Comparison of ENCODE assay signal across 22 cellular contexts in the genomic region with DNA sequence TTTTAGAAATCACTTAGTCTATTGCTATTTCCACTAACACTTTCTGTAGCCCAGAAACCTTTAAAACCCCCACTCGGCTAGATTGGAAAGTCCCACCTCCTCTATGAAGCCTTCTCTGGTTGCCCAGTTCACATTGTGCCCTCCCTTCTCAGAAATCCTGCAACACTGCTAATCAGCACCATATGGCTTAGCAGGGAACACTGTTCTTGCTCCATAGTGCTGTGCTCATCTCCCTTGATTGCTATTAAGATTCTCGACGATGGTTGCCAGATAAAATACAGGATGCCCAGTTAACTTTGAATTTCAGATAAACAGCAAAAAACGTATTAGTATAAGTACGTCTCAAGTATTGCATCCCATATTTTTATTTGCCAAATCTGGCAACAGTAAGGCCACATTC. TPM values are rescaled to one million over a fixed set of nuclear protein-coding genes. Genes with fewer than 3 reads are reported as not detected.
DNase-seq lines count a peak whose midpoint lies in the region; ATAC-seq and TF ChIP-seq lines count a peak whose summit lies in the region.
"Had no signal": no experiment of that assay in that cellular context is flagged by ENCODE, and none has a peak within 500 bp of the region (broad histone marks: within the 10 kb centered on the region; RNA-seq: fewer than 3 reads in every experiment).

No MANE protein-coding gene starts in this region.

- H3K4me3 Mint-ChIP-seq in nephron: no peak overlapping the region
- no peak overlapping the region for H3K4me3 Mint-ChIP-seq in activated CD8-positive, alpha-beta T cell treated with anti-CD3 and anti-CD28 coated beads for 36 hours
- H3K4me3 Mint-ChIP-seq: activated CD4-positive, alpha-beta memory T cell treated with anti-CD3 and anti-CD28 coated beads, Interleukin-2, amount 10 ng/mL, durations not matched to agents 7 days and 5 days; activated T-cell treated with anti-CD3 and anti-CD28 coated beads, Interleukin-2, amount 50 U/mL, for 24 hours; neural progenitor cell had no signal

- no peak for ATAC-seq in activated CD8-positive, alpha-beta T cell treated with anti-CD3 and anti-CD28 coated beads for 36 hours

- TF ChIP-seq CTCF in AG09319 (IDR thresholded peaks at IDR 0.05; ENCODE audit: low read depth, low read length) (no peak), nephron (IDR thresholded peaks at IDR 0.05; ENCODE audit: unreplicated experiment in 3 of 3) (no peak)
- no peak for TF ChIP-seq CTCF in activated CD8-positive, alpha-beta T cell treated with anti-CD3 and anti-CD28 coated beads for 36 hours (IDR thresholded peaks at IDR 0.05)

- intact Hi-C loops in activated CD8-positive, alpha-beta T cell treated with anti-CD3 and anti-CD28 coated beads for 36 hours (cut with micrococcal nuclease): no loop called here

- CTCF ChIA-PET in activated CD8-positive, alpha-beta T cell treated with anti-CD3 and anti-CD28 coated beads for 36 hours (lab: Charles Lee): no interaction called here

- peak overlapping the region; percentile 57 to 90 (median 70) for H3K27ac Mint-ChIP-seq in nephron
- no peak overlapping the region for H3K27ac Mint-ChIP-seq in activated CD8-positive, alpha-beta T cell treated with anti-CD3 and anti-CD28 coated beads for 36 hours
- H3K27ac Mint-ChIP-seq: activated CD4-positive, alpha-beta memory T cell treated with anti-CD3 and anti-CD28 coated beads, Interleukin-2, amount 10 ng/mL, durations not matched to agents 7 days and 5 days; activated T-cell treated with anti-CD3 and anti-CD28 coated beads, Interleukin-2, amount 50 U/mL, for 24 hours had no signal

- H3K4me1 Mint-ChIP-seq in nephron: peaks cover 76% of the 10 kb centered on the region
- peaks cover 3% of the 10 kb centered on the region for H3K4me1 Mint-ChIP-seq in activated CD8-positive, alpha-beta T cell treated with anti-CD3 and anti-CD28 coated beads for 36 hours (ENCODE audit: low read depth)

- DNase-seq in AG09319 (ENCODE audit: extremely low read depth, low read depth) (peak; percentile 66), NCI-H2171 (lab: John Stamatoyannopoulos, UW) (peak; percentile 16), cerebellar cortex (ENCODE audit: low spot score) (peak; percentile 83), mucosa of gallbladder (ENCODE audit: low spot score) (no peak), NCI-H774 (lab: John Stamatoyannopoulos, UW) (no peak)
- no peak for DNase-seq in activated CD8-positive, alpha-beta T cell treated with anti-CD3 and anti-CD28 coated beads for 36 hours
- no peak for DNase-seq in activated CD4-positive, alpha-beta T cell treated with anti-CD3 and anti-CD28 coated beads, Interleukin-2, amount 50 U/mL, for 1 hour
- DNase-seq: ACHN; activated CD4-positive, alpha-beta memory T cell treated with anti-CD3 and anti-CD28 coated beads, Interleukin-2, amount 10 ng/mL, durations not matched to agents 7 days and 5 days; activated naive CD4-positive, alpha-beta T cell treated with Interleukin-2 at 50 U/mL for 16 hours; activated T-cell treated with anti-CD3 and anti-CD28 coated beads, Interleukin-2, amount 50 U/mL, for 24 hours; aorta; DND-41; foreskin melanocyte; Karpas-422; midbrain; NCI-H1048; Right ventricle myocardium superior; substantia nigra; T-helper 1 cell had no signal

- H3K36me3 Mint-ChIP-seq in nephron (ENCODE audit: low read depth): no peaks in the 10 kb centered on the region
- no peaks in the 10 kb centered on the region for H3K36me3 Mint-ChIP-seq in activated CD8-positive, alpha-beta T cell treated with anti-CD3 and anti-CD28 coated beads for 36 hours (ENCODE audit: low read depth)
- H3K36me3 Mint-ChIP-seq: neural progenitor cell had no signal

- H3K9me3 Mint-ChIP-seq in nephron: no peaks in the 10 kb centered on the region
- no peaks in the 10 kb centered on the region for H3K9me3 Mint-ChIP-seq in activated CD8-positive, alpha-beta T cell treated with anti-CD3 and anti-CD28 coated beads for 36 hours
- H3K9me3 Mint-ChIP-seq: activated CD4-positive, alpha-beta memory T cell treated with anti-CD3 and anti-CD28 coated beads, Interleukin-2, amount 10 ng/mL, durations not matched to agents 7 days and 5 days; activated T-cell treated with anti-CD3 and anti-CD28 coated beads, Interleukin-2, amount 50 U/mL, for 24 hours; neural progenitor cell had no signal

- POLR2A ChIA-PET in activated CD8-positive, alpha-beta T cell treated with anti-CD3 and anti-CD28 coated beads for 36 hours (lab: Charles Lee): interaction anchor here (0.6 kb wide), 1 partner anchor 25 kb away, joined by 3 read pairs; no protein-coding TSS in a partner anchor

- H3K27me3 Mint-ChIP-seq in nephron (ENCODE audit: low read depth): no peaks in the 10 kb centered on the region
- H3K27me3 Mint-ChIP-seq in activated CD8-positive, alpha-beta T cell treated with anti-CD3 and anti-CD28 coated beads for 36 hours: no peaks in the 10 kb centered on the region
- H3K27me3 Mint-ChIP-seq: activated T-cell treated with anti-CD3 and anti-CD28 coated beads, Interleukin-2, amount 50 U/mL, for 24 hours had no signal

RNA-seq across cellular contexts. Expression of a gene that starts 40.1 kb away (rescaled TPM):
- 10 to 100 TPM; 96.5 to 97.0 TPM for total RNA-seq in activated CD8-positive, alpha-beta T cell treated with anti-CD3 and anti-CD28 coated beads for 36 hours
- total RNA-seq in mucosa of gallbladder: 86.4 TPM

RNA-seq across cellular contexts. Expression of a gene that starts 44.3 kb away (rescaled TPM):
- total RNA-seq in activated CD8-positive, alpha-beta T cell treated with anti-CD3 and anti-CD28 coated beads for 36 hours: 10 to 100 TPM; 66.8 to 77.0 TPM
- total RNA-seq in mucosa of gallbladder: 201 TPM

Comparison
In these comparisons a context has a peak if more than half of its experiments do, and no peak if none do; other contexts are left out.
1. DNase-seq: peak in AG09319 (single experiment), NCI-H2171 (single experiment) and cerebellar cortex (single experiment); none in activated CD8-positive, alpha-beta T cell treated with anti-CD3 and anti-CD28 coated beads for 36 hours (single experiment), mucosa of gallbladder (single experiment), activated CD4-positive, alpha-beta T cell treated with anti-CD3 and anti-CD28 coated beads, Interleukin-2, amount 50 U/mL, for 1 hour (single experiment) and NCI-H774 (single experiment).